In the genomic region with DNA sequence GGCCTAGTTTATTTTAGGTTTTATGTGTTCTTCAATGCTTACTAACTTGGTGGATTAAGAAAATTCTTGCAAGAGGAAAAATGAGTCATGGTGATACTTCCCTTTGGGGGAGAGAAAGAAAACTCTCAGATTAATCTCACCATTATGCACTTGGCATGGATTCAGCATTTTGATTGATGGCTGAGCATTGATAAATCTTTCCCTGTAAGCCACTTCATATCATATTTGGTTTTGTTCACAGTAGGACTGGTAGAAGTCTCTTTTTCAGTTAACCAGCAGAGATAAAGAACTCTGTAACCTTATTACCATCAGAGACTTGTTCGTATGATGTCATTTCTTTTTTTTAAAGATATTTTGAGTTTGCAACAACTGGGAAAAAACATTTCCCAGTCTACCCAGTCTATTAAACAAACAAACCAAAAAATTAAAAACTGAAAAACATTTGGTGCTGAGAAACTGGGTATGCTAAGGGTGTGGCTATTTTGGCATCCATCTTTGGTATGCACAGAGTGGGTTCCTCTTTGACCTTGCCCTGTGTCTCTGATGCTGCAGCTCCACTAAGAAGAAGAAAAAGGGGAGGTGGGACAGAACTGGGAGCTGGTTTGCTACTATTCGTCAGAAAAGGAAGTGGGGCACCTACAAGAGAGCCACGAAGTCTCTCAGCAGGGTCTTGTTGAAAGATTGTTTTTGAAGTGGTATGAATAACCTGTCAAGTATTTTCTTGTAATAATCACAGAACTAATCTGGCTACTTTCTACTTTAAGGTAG, we compare ENCODE assay signal across 8 cellular contexts. TPM values are rescaled to one million over a fixed set of nuclear protein-coding genes. Genes with fewer than 3 reads are reported as not detected.
A peak's percentile ranks its signal among the peaks of the same experiment; 100 is the strongest.
DNase-seq lines count a peak whose midpoint lies in the region; ATAC-seq and TF ChIP-seq lines count a peak whose summit lies in the region.
"Had no signal": no experiment of that assay in that cellular context is flagged by ENCODE, and none has a peak within 500 bp of the region (broad histone marks: within the 10 kb centered on the region; RNA-seq: fewer than 3 reads in every experiment).

No MANE protein-coding gene starts in this region.

- peaks cover 56% of the 10 kb centered on the region for H3K4me1 Mint-ChIP-seq in T-helper 17 cell
- peaks cover 80% of the 10 kb centered on the region for H3K4me1 Mint-ChIP-seq in stimulated activated naive CD8-positive, alpha-beta T cell treated with anti-CD3 and anti-CD28 coated beads, Interleukin-15, Interleukin-2, amounts not matched to agents 100 ng/mL and 50 ng/mL, for 24 hours (ENCODE audit: low read depth)

- H3K36me3 Mint-ChIP-seq in T-helper 17 cell (ENCODE audit: low read depth), result no peaks in the 10 kb centered on the region
- peaks cover 4% of the 10 kb centered on the region for H3K36me3 Mint-ChIP-seq in stimulated activated naive CD8-positive, alpha-beta T cell treated with anti-CD3 and anti-CD28 coated beads, Interleukin-15, Interleukin-2, amounts not matched to agents 100 ng/mL and 50 ng/mL, for 24 hours (ENCODE audit: low read depth)

- peak; percentile 53 for DNase-seq in HS-5 (ENCODE audit: low read depth)
- no peak for DNase-seq in T-helper 17 cell
- peak; percentile 93 for DNase-seq in fibroblast of pulmonary artery (ENCODE audit: low read depth)
- DNase-seq in NCI-H345 (lab: John Stamatoyannopoulos, UW), result no peak
- DNase-seq in stimulated activated CD4-positive, alpha-beta T cell treated with anti-CD3 and anti-CD28 coated beads, Interleukin-4, amount 100 ng/mL, for 1 hour, result no peak
- DNase-seq in NCI-H2107 (lab: John Stamatoyannopoulos, UW), result no peak
- DNase-seq: ovary had no signal

- H3K9me3 Mint-ChIP-seq in stimulated activated naive CD8-positive, alpha-beta T cell treated with anti-CD3 and anti-CD28 coated beads, Interleukin-15, Interleukin-2, amounts not matched to agents 100 ng/mL and 50 ng/mL, for 24 hours, result no peaks in the 10 kb centered on the region

- peak overlapping the region; percentile 19 for H3K27ac Mint-ChIP-seq in T-helper 17 cell
- peak overlapping the region; percentile 69 for H3K27ac Mint-ChIP-seq in stimulated activated naive CD8-positive, alpha-beta T cell treated with anti-CD3 and anti-CD28 coated beads, Interleukin-15, Interleukin-2, amounts not matched to agents 100 ng/mL and 50 ng/mL, for 24 hours

- TF ChIP-seq CTCF in fibroblast of pulmonary artery (IDR thresholded peaks at IDR 0.05; ENCODE audit: low read length, missing control alignments), result no peak

- no peaks in the 10 kb centered on the region for H3K9me3 ChIP-seq in T-helper 17 cell (ENCODE audit: control insufficient read depth, low read length, poor library complexity, severe bottlenecking)
- H3K9me3 ChIP-seq: ovary had no signal

- H3K4me3 ChIP-seq in fibroblast of pulmonary artery (replicated peaks; ENCODE audit: low read depth, low read length), result no peak overlapping the region
- H3K4me3 ChIP-seq: ovary had no signal

- no peak overlapping the region for H3K4me3 Mint-ChIP-seq in T-helper 17 cell
- peak overlapping the region; percentile 28 for H3K4me3 Mint-ChIP-seq in stimulated activated naive CD8-positive, alpha-beta T cell treated with anti-CD3 and anti-CD28 coated beads, Interleukin-15, Interleukin-2, amounts not matched to agents 100 ng/mL and 50 ng/mL, for 24 hours

- no peaks in the 10 kb centered on the region for H3K27me3 Mint-ChIP-seq in T-helper 17 cell
- no peaks in the 10 kb centered on the region for H3K27me3 Mint-ChIP-seq in stimulated activated naive CD8-positive, alpha-beta T cell treated with anti-CD3 and anti-CD28 coated beads, Interleukin-15, Interleukin-2, amounts not matched to agents 100 ng/mL and 50 ng/mL, for 24 hours

- ATAC-seq in T-helper 17 cell, result peak; percentile 63

RNA-seq across cellular contexts. Expression of a gene that starts 17.2 kb away (rescaled TPM):
- 10 to 100 TPM; 48.1 to 58.1 TPM for total RNA-seq in T-helper 17 cell

Comparison
In these comparisons a context has a peak if more than half of its experiments do, and no peak if none do; other contexts are left out.
1. DNase-seq: peak in HS-5 (single experiment) and fibroblast of pulmonary artery (single experiment); none in T-helper 17 cell (0 of 3), NCI-H345 (single experiment), stimulated activated CD4-positive, alpha-beta T cell treated with anti-CD3 and anti-CD28 coated beads, Interleukin-4, amount 100 ng/mL, for 1 hour (single experiment) and NCI-H2107 (single experiment).